In genomic region chr14:45253754-45254300, GRCh38 we compare ENCODE assay signal across 8 cellular contexts. TPM values are rescaled to one million over a fixed set of nuclear protein-coding genes. Genes with fewer than 3 reads are reported as not detected.
DNase-seq lines count a peak whose midpoint lies in the region; ATAC-seq and TF ChIP-seq lines count a peak whose summit lies in the region.

No MANE protein-coding gene starts in this region.

- WGBS in ovary, 3 donors = 44 to 77% (median 64%) methylated on average over 23 of the region's 23 CpGs

- TF ChIP-seq CTCF in foreskin fibroblast (IDR thresholded peaks at IDR 0.05; ENCODE audit: low read depth, low read length) = no peak
- TF ChIP-seq CTCF in ovary (IDR thresholded peaks at IDR 0.05) = no peak

- H3K4me3 ChIP-seq in foreskin fibroblast (ENCODE audit: low read depth in 1 of 2, low read length in 2 of 2) = peak overlapping the region; percentile 68 to 94
- peak overlapping the region; percentile 61 for H3K4me3 ChIP-seq in ovary

- peaks cover 21% of the 10 kb centered on the region for H3K9me3 Mint-ChIP-seq in activated CD4-positive, alpha-beta memory T cell treated with anti-CD3 and anti-CD28 coated beads for 36 hours

- peak overlapping the region; percentile 95 for H3K27ac Mint-ChIP-seq in activated CD4-positive, alpha-beta memory T cell treated with anti-CD3 and anti-CD28 coated beads for 36 hours

- peak overlapping the region; percentile 86 for H3K4me3 Mint-ChIP-seq in activated CD4-positive, alpha-beta memory T cell treated with anti-CD3 and anti-CD28 coated beads for 36 hours

- peak overlapping the region; percentile 78 to 91 for H3K27ac ChIP-seq in ovary

- TF ChIP-seq POLR2A in ovary (IDR thresholded peaks at IDR 0.05) = no peak

- POLR2A ChIA-PET in activated CD4-positive, alpha-beta memory T cell treated with anti-CD3 and anti-CD28 coated beads for 36 hours (lab: Charles Lee) = interaction anchor here (0.5 to 2.3 kb wide), 4 partner anchors 146 to 357 kb away, joined by 3 to 12 read pairs (median 5); partner anchors contain the start of genes KLHL28 and TOGARAM1

- intact Hi-C loops in activated CD4-positive, alpha-beta memory T cell treated with anti-CD3 and anti-CD28 coated beads for 36 hours (cut with micrococcal nuclease) = loop anchor here (1.0 to 5.0 kb wide), 7 partner anchors 52 to 357 kb away; partner anchors contain the start of genes FKBP3, PRPF39 and TOGARAM1
- intact Hi-C loops in ovary (cut with DNase I) = loop anchor here in 2 of 4 donors (5.0 to 10.0 kb wide), 4 partner anchors 117 to 357 kb away; partner anchors contain the start of gene FANCM (in 1 of the 2)

- ATAC-seq in HG02852 (IDR thresholded peaks at IDR 0.05; ENCODE audit: unreplicated experiment) = no peak

- H3K9me3 ChIP-seq in ovary = peaks cover 0 to 5% of the 10 kb centered on the region in 2 donors

- H3K4me1 Mint-ChIP-seq in activated CD4-positive, alpha-beta memory T cell treated with anti-CD3 and anti-CD28 coated beads for 36 hours (ENCODE audit: low read depth) = peaks cover 17% of the 10 kb centered on the region

- no peaks in the 10 kb centered on the region for H3K27me3 ChIP-seq in ovary

- H3K36me3 Mint-ChIP-seq in activated CD4-positive, alpha-beta memory T cell treated with anti-CD3 and anti-CD28 coated beads for 36 hours = peaks cover 12% of the 10 kb centered on the region

- no peaks in the 10 kb centered on the region for H3K27me3 Mint-ChIP-seq in activated CD4-positive, alpha-beta memory T cell treated with anti-CD3 and anti-CD28 coated beads for 36 hours

- no peak for TF ChIP-seq EP300 in ovary (IDR thresholded peaks at IDR 0.05)

- H3K4me1 ChIP-seq in ovary (ENCODE audit: insufficient read depth) = peaks cover 10% of the 10 kb centered on the region

- CTCF ChIA-PET in activated CD4-positive, alpha-beta memory T cell treated with anti-CD3 and anti-CD28 coated beads for 36 hours (lab: Charles Lee) = interaction anchor here (0.6 to 1.4 kb wide), 14 partner anchors 8 to 292 kb away, joined by 3 to 10 read pairs (median 3); partner anchors contain the start of gene KLHL28

- no peaks in the 10 kb centered on the region for H3K36me3 ChIP-seq in ovary

- peak; percentile 63 for DNase-seq in activated effector memory CD4-positive, alpha-beta T cell treated with anti-CD3 and anti-CD28 coated beads, Interleukin-2, amount 50 U/mL, for 16 hours
- DNase-seq in activated effector memory CD4-positive, alpha-beta T cell treated with Interleukin-2 at 50 U/mL for 16 hours = no peak
- no peak for DNase-seq in activated CD4-positive, alpha-beta memory T cell treated with anti-CD3 and anti-CD28 coated beads for 36 hours
- no peak for DNase-seq in foreskin fibroblast
- DNase-seq in ovary = peak; percentile 30 to 63 (median 49)
- DNase-seq in CD1c-positive myeloid dendritic cell (ENCODE audit: extremely low spot score) = no peak
- no peak for DNase-seq in AML-193 (lab: John Stamatoyannopoulos, UW)

RNA-seq across cellular contexts. Expression of gene MIS18BP1, which starts 0.8 kb away (rescaled TPM):
- total RNA-seq in activated CD4-positive, alpha-beta memory T cell treated with anti-CD3 and anti-CD28 coated beads for 36 hours = 10 to 100 TPM; 53.7 to 58.5 TPM
- total RNA-seq in ovary = 10 to 100 TPM; 14.7 to 44.3 (median 20.8) TPM
- polyA plus RNA-seq in ovary = 10 to 100 TPM; 12.5 to 14.5 TPM

Comparison
In these comparisons a context has a peak if more than half of its experiments do, and no peak if none do; other contexts are left out.
1. DNase-seq: peak in activated effector memory CD4-positive, alpha-beta T cell treated with anti-CD3 and anti-CD28 coated beads, Interleukin-2, amount 50 U/mL, for 16 hours (single experiment) and ovary (5 of 5); none in activated effector memory CD4-positive, alpha-beta T cell treated with Interleukin-2 at 50 U/mL for 16 hours (single experiment), activated CD4-positive, alpha-beta memory T cell treated with anti-CD3 and anti-CD28 coated beads for 36 hours (single experiment), foreskin fibroblast (0 of 2), CD1c-positive myeloid dendritic cell (single experiment) and AML-193 (0 of 2).